ENCODE assay signal across 8 cellular contexts in genomic region chr5:92909545-92909962, GRCh38.
DNase-seq lines count a peak whose midpoint lies in the region; ATAC-seq and TF ChIP-seq lines count a peak whose summit lies in the region.

No MANE protein-coding gene starts in this region.

- DNase-seq in GM12864 (ENCODE audit: low read depth) (no peak), brain microvascular endothelial cell (peak; percentile 36), T-helper 2 cell (no peak), DMS153 (lab: John Stamatoyannopoulos, UW) (no peak)
- no peak for DNase-seq in activated CD4-positive, alpha-beta T cell treated with anti-CD3 and anti-CD28 coated beads, Interleukin-2, amount 50 U/mL, for 1 hour

- in situ Hi-C loops in brain microvascular endothelial cell (cut with HindIII; ENCODE audit: low pct_ligation_motif_present, low sequenced_read_pairs) = no loop called here

- H3K79me2 ChIP-seq in neural cell (replicated peaks; ENCODE audit: insufficient read depth, low read length) = no peaks in the 10 kb centered on the region

- H2AFZ ChIP-seq in neural cell (ENCODE audit: low read depth, low read length) = no peak overlapping the region

- no peaks in the 10 kb centered on the region for H3F3A ChIP-seq in neural cell (ENCODE audit: insufficient read depth, low read length, poor library complexity, severe bottlenecking)

- H3K4me2 ChIP-seq in neural cell (ENCODE audit: low read length) = no peak overlapping the region

- no peak overlapping the region for H3K9ac ChIP-seq in neural cell (ENCODE audit: low read length)

- no peaks in the 10 kb centered on the region for H3K9me2 ChIP-seq in neural cell (ENCODE audit: insufficient read depth, low read length)

- TF ChIP-seq EP300 in Ishikawa (IDR thresholded peaks at IDR 0.05; ENCODE audit: borderline replicate concordance) (no peak), neural cell (conservative IDR thresholded peaks at IDR 0.05; ENCODE audit: poor library complexity, severe bottlenecking) (no peak)

- no peaks in the 10 kb centered on the region for H3K9me3 ChIP-seq in neural cell (ENCODE audit: low read length)

- peak; percentile 63 for TF ChIP-seq CTCF in GM12864 (IDR thresholded peaks at IDR 0.05; ENCODE audit: low read depth, low read length, missing control alignments)
- peak; percentile 83 for TF ChIP-seq CTCF in brain microvascular endothelial cell (IDR thresholded peaks at IDR 0.05; ENCODE audit: low read depth, low read length, missing control alignments)
- TF ChIP-seq CTCF in neural cell (IDR thresholded peaks at IDR 0.05; ENCODE audit: poor library complexity, severe bottlenecking) = peak; percentile 70

- H3K27ac ChIP-seq in brain microvascular endothelial cell (no peak overlapping the region), neural cell (ENCODE audit: low read length) (no peak overlapping the region)

- H3K4me3 ChIP-seq in GM12864 (ENCODE audit: low read depth, low read length) (no peak overlapping the region), brain microvascular endothelial cell (ENCODE audit: low read depth, low read length) (peak overlapping the region; percentile 10), neural cell (ENCODE audit: low read length) (no peak overlapping the region)

- H4K20me1 ChIP-seq in neural cell (ENCODE audit: insufficient read depth) = no peaks in the 10 kb centered on the region

- no peak for ATAC-seq in GM21717 (IDR thresholded peaks at IDR 0.05; ENCODE audit: unreplicated experiment)

- H3K36me3 ChIP-seq in brain microvascular endothelial cell (replicated peaks) (no peaks in the 10 kb centered on the region), neural cell (ENCODE audit: insufficient read depth, low read length) (no peaks in the 10 kb centered on the region)

- TF ChIP-seq RAD21 in Ishikawa (IDR thresholded peaks at IDR 0.05; ENCODE audit: low read depth) = peak; percentile 55
- TF ChIP-seq RAD21 in neural cell (conservative IDR thresholded peaks at IDR 0.05) = peak; percentile 65

- no peaks in the 10 kb centered on the region for H3K27me3 ChIP-seq in brain microvascular endothelial cell (replicated peaks)
- H3K27me3 ChIP-seq in neural cell (ENCODE audit: insufficient read depth, low read depth, low read length) = no peaks in the 10 kb centered on the region

TF ChIP-seq in Ishikawa, 13 proteins besides CTCF, POLR2A, EP300 and RAD21:
- TF ChIP-seq EGR1 (IDR thresholded peaks at IDR 0.05) = no peak
- TF ChIP-seq MAX (IDR thresholded peaks at IDR 0.05) = no peak
- TF ChIP-seq CEBPB (IDR thresholded peaks at IDR 0.05) = no peak
TF ChIP-seq in Ishikawa: peak in this region for 0.

TF ChIP-seq in neural cell, 6 proteins besides CTCF, POLR2A, EP300 and RAD21:
- TF ChIP-seq REST (IDR thresholded peaks at IDR 0.05; ENCODE audit: borderline replicate concordance) (no peak), MXI1 (conservative IDR thresholded peaks at IDR 0.05; ENCODE audit: poor library complexity, severe bottlenecking) (no peak), SMC3 (conservative IDR thresholded peaks at IDR 0.05; ENCODE audit: poor library complexity) (peak; percentile 72), EZH2 (IDR thresholded peaks at IDR 0.05; ENCODE audit: borderline replicate concordance, insufficient read depth, low read length, poor library complexity, severe bottlenecking) (no peak)
